In the genomic region with DNA sequence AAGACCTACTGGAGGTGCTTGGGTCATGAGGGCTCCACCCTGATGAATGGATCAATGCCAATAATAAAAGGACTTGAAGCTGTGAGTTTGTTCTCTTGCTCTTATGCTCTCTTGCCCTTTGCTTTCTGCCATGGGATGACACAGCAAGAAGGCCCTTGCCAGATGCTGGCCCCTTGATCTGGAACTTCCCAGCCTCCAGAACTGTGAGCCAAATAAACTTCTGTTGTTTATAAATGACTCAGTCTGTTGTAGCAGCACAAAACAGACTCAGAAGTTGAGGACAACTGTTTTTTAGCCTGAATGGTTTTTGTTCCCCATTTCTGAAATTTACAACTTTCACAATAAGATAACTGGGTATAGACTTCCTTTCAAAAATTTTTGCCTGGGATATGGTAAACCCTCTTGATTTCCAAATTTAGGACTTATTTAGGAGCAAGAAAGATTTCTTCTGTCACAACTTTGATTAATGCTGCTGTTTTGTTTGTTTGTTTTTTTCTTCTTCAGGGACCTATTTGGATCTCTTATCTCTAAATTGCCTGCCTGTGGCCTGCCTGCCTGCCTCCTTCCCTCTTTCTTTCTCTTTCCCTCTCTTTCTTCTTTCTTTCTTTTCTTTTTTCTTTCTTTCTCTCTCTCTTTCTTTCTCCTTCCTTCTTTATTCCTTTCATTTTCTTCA, we compare ENCODE assay signal across 10 cellular contexts. TPM values are rescaled to one million over a fixed set of nuclear protein-coding genes. Genes with fewer than 3 reads are reported as not detected.
DNase-seq lines count a peak whose midpoint lies in the region; ATAC-seq lines count a peak whose summit lies in the region.
"Had no signal": no experiment of that assay in that cellular context is flagged by ENCODE, and none has a peak within 500 bp of the region (broad histone marks: within the 10 kb centered on the region; RNA-seq: fewer than 3 reads in every experiment).

No MANE protein-coding gene starts in this region.

- no peak overlapping the region for H2BK5ac ChIP-seq in mesenchymal stem cell (ENCODE audit: low read depth, low read length, poor library complexity, severe bottlenecking)

- DNase-seq in SKM-1 (lab: John Stamatoyannopoulos, UW; ENCODE audit: unreplicated experiment) (peak; percentile 25), mesenchymal stem cell (peak; percentile 95), inferior parietal cortex (ENCODE audit: extremely low spot score) (no peak), COLO829 (ENCODE audit: low spot score) (no peak), NCI-H146 (lab: John Stamatoyannopoulos, UW) (no peak)
- DNase-seq in activated CD4-positive, alpha-beta T cell treated with anti-CD3 and anti-CD28 coated beads, Interleukin-2, amount 50 U/mL, for 1 hour = no peak

- no peak overlapping the region for H3K4me2 ChIP-seq in mesenchymal stem cell (ENCODE audit: low read length, poor library complexity, severe bottlenecking)
- H3K4me2 ChIP-seq: KMS-11 had no signal

- no peak overlapping the region for H2BK15ac ChIP-seq in mesenchymal stem cell (ENCODE audit: low read depth, poor library complexity, severe bottlenecking)

- no peaks in the 10 kb centered on the region for H3K36me3 ChIP-seq in mesenchymal stem cell (ENCODE audit: control insufficient read depth in 1 of 2, insufficient read depth in 2 of 2, low read depth in 1 of 2, low read length in 2 of 2)

- no peaks in the 10 kb centered on the region for H3K27me3 ChIP-seq in mesenchymal stem cell (ENCODE audit: control insufficient read depth in 1 of 2, insufficient read depth in 1 of 2, low read length in 2 of 2)

- no peak overlapping the region for H3K4me3 ChIP-seq in mesenchymal stem cell (ENCODE audit: insufficient read depth in 1 of 2, low read depth in 1 of 2, low read length in 2 of 2)

- H4K8ac ChIP-seq in mesenchymal stem cell (ENCODE audit: low read length) = no peak overlapping the region

- H3K4me1 ChIP-seq in mesenchymal stem cell (ENCODE audit: control insufficient read depth, insufficient read depth, low read depth, low read length) = no peaks in the 10 kb centered on the region

- no peak overlapping the region for H3K27ac ChIP-seq in mesenchymal stem cell (ENCODE audit: low read length, poor library complexity, severe bottlenecking)
- H3K27ac ChIP-seq: epithelial cell of prostate, KMS-11 had no signal

- H3K23ac ChIP-seq in mesenchymal stem cell (ENCODE audit: low read length in 2 of 2) = no peak overlapping the region

- H2BK120ac ChIP-seq in mesenchymal stem cell (ENCODE audit: low read depth, low read length) = no peak overlapping the region

- H3K9me3 ChIP-seq in mesenchymal stem cell (ENCODE audit: control insufficient read depth, low read length) = peaks cover 10% of the 10 kb centered on the region

- no peaks in the 10 kb centered on the region for H3K79me1 ChIP-seq in mesenchymal stem cell (replicated peaks; ENCODE audit: low read length, poor library complexity, severe bottlenecking)

- no peak overlapping the region for H4K91ac ChIP-seq in mesenchymal stem cell (ENCODE audit: low read length)

- no peak overlapping the region for H2AK5ac ChIP-seq in mesenchymal stem cell (ENCODE audit: low read length, severe bottlenecking)

- no peak overlapping the region for H3K18ac ChIP-seq in mesenchymal stem cell (ENCODE audit: low read depth in 1 of 2, low read length in 2 of 2)

- no peak overlapping the region for H3K9ac ChIP-seq in mesenchymal stem cell (ENCODE audit: low read length)
- H3K9ac ChIP-seq: KMS-11 had no signal

- H2AFZ ChIP-seq in mesenchymal stem cell (ENCODE audit: low read depth, low read length) = no peak overlapping the region

- no peak overlapping the region for H2BK12ac ChIP-seq in mesenchymal stem cell (ENCODE audit: low read length in 2 of 2)

- peak; percentile 79 for ATAC-seq in GM18867 (IDR thresholded peaks at IDR 0.05; ENCODE audit: unreplicated experiment)
- peak; percentile 79 for ATAC-seq in HG02763 (IDR thresholded peaks at IDR 0.05; ENCODE audit: unreplicated experiment)

- H3K14ac ChIP-seq in mesenchymal stem cell (ENCODE audit: low read length in 2 of 2) = no peak overlapping the region

- no peak overlapping the region for H3K4ac ChIP-seq in mesenchymal stem cell (ENCODE audit: low read depth in 1 of 2, low read length in 2 of 2)

RNA-seq across cellular contexts. Expression of gene ENTPD1, which starts 12.1 kb away (rescaled TPM):
- polyA plus RNA-seq in mesenchymal stem cell (2013, experiment 1 of 2) = 7.0 TPM
- polyA plus RNA-seq in mesenchymal stem cell (2013, experiment 2 of 2) = 6.8 TPM

Comparison
In these comparisons a context has a peak if more than half of its experiments do, and no peak if none do; other contexts are left out.
1. DNase-seq: peak in SKM-1 (single experiment) and mesenchymal stem cell (single experiment); none in inferior parietal cortex (single experiment), COLO829 (single experiment), activated CD4-positive, alpha-beta T cell treated with anti-CD3 and anti-CD28 coated beads, Interleukin-2, amount 50 U/mL, for 1 hour (single experiment) and NCI-H146 (single experiment).